Comparison of ENCODE assay signal across 9 cellular contexts in the genomic region with DNA sequence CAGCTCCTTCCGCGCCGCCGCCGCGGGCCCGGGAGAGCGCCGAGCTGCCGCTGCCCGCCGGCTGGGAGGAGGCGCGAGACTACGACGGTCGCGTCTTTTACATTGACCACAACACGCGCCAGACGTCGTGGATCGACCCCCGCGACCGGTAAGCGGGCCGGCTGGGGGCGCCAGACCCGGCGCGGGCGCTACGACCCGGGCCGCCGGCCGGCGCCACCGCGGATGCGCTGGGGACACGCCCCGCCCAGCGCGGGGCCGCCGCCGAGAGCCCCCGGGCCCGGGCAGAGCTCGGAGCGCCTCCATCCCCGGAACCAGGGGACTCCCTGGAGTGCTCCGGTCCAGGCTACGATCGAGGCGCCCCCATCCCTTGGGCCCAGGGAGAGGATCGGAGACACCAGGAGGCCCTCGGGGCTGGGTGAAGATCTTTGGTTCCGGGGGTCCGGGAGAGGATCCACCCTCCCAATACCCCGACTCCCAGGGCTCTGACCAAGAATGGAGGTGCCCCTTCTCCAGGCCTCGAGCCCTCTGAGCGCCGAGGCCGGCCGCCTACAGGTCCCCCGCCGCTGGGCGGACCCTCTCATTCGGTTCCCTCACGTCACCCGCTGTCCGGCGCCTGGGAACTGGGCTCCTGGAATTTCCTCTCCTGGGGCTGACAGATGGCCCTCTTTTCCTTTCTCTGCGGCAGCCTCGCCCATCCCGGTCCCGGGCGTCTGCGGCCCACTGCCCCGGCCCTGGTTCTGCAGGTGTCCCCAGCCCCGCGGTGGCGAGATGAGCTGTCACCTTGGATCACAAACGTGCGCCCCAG. TPM values are rescaled to one million over a fixed set of nuclear protein-coding genes. Genes with fewer than 3 reads are reported as not detected.
DNase-seq lines count a peak whose midpoint lies in the region; ATAC-seq and TF ChIP-seq lines count a peak whose summit lies in the region.
"Had no signal": no experiment of that assay in that cellular context is flagged by ENCODE, and none has a peak within 500 bp of the region (broad histone marks: within the 10 kb centered on the region; RNA-seq: fewer than 3 reads in every experiment).

No MANE protein-coding gene starts in this region.

- CTCF ChIA-PET in GM10248 (lab: Yijun Ruan, JAX): interaction anchor here (1.0 to 2.1 kb wide), 6 partner anchors 11 to 104 kb away, joined by 3 to 15 read pairs (median 4); no protein-coding TSS in a partner anchor
- CTCF ChIA-PET in activated CD8-positive, alpha-beta T cell treated with anti-CD3 and anti-CD28 coated beads, Interleukin-2, amount 10 ng/mL, durations not matched to agents 7 days and 5 days (lab: Charles Lee): interaction anchor here (1.3 to 5.0 kb wide), 2 partner anchors 19 to 104 kb away, joined by 6 to 22 read pairs; no protein-coding TSS in a partner anchor

- no peaks in the 10 kb centered on the region for H3K27me3 ChIP-seq in parathyroid adenoma (ENCODE audit: control insufficient read depth, insufficient read depth, low read length)

- H2AFZ ChIP-seq in parathyroid adenoma: peak overlapping the region; percentile 60

- H3K4me2 ChIP-seq in parathyroid adenoma (ENCODE audit: low read length): peak overlapping the region; percentile 26

- DNase-seq in GM10248 (ENCODE audit: extremely low spot score) (peak; percentile 22), glutamatergic neuron (peak; percentile 65), Ammon's horn (ENCODE audit: low spot score) (no peak), DMS153 (lab: John Stamatoyannopoulos, UW) (no peak), HuH-7 (ENCODE audit: low spot score) (no peak)
- DNase-seq in activated CD8-positive, alpha-beta T cell treated with anti-CD3 and anti-CD28 coated beads, Interleukin-2, amount 10 ng/mL, durations not matched to agents 7 days and 5 days: no peak

- peak; percentile 13 for ATAC-seq in HG02852 (IDR thresholded peaks at IDR 0.05; ENCODE audit: unreplicated experiment)
- ATAC-seq in activated CD8-positive, alpha-beta T cell treated with anti-CD3 and anti-CD28 coated beads, Interleukin-2, amount 10 ng/mL, durations not matched to agents 7 days and 5 days: peak; percentile 20

- TF ChIP-seq CTCF in GM10248 (IDR thresholded peaks at IDR 0.05; ENCODE audit: control extremely low read depth, extremely low read depth, low read depth, missing control alignments) (no peak), glutamatergic neuron (IDR thresholded peaks at IDR 0.05; ENCODE audit: partially characterized antibody, unreplicated experiment) (no peak), parathyroid adenoma (IDR thresholded peaks at IDR 0.05) (no peak)

- no peak overlapping the region for H3K9ac ChIP-seq in parathyroid adenoma

- peak overlapping the region; percentile 51 for H3K4me3 Mint-ChIP-seq in activated CD8-positive, alpha-beta T cell treated with anti-CD3 and anti-CD28 coated beads, Interleukin-2, amount 10 ng/mL, durations not matched to agents 7 days and 5 days
- H3K4me3 Mint-ChIP-seq in glutamatergic neuron (ENCODE audit: unreplicated experiment): peak overlapping the region; percentile 92

- H3K27ac ChIP-seq in parathyroid adenoma: peak overlapping the region; percentile 53

- H3K4me1 Mint-ChIP-seq in activated CD8-positive, alpha-beta T cell treated with anti-CD3 and anti-CD28 coated beads, Interleukin-2, amount 10 ng/mL, durations not matched to agents 7 days and 5 days (ENCODE audit: low read depth): peaks cover 34% of the 10 kb centered on the region
- H3K4me1 Mint-ChIP-seq in glutamatergic neuron (ENCODE audit: low read depth, unreplicated experiment): peaks cover 23% of the 10 kb centered on the region

- H3K4me3 ChIP-seq in parathyroid adenoma (ENCODE audit: low read depth, low read length): peak overlapping the region; percentile 33

- H3K27me3 Mint-ChIP-seq in activated CD8-positive, alpha-beta T cell treated with anti-CD3 and anti-CD28 coated beads, Interleukin-2, amount 10 ng/mL, durations not matched to agents 7 days and 5 days (ENCODE audit: low read depth): peaks cover 5% of the 10 kb centered on the region
- peaks cover 9% of the 10 kb centered on the region for H3K27me3 Mint-ChIP-seq in glutamatergic neuron (ENCODE audit: unreplicated experiment)

- H3K4me1 ChIP-seq in parathyroid adenoma: no peaks in the 10 kb centered on the region

- no peaks in the 10 kb centered on the region for H3K9me3 ChIP-seq in parathyroid adenoma (ENCODE audit: control insufficient read depth, low read length)

- peak overlapping the region; percentile 20 for H3K27ac Mint-ChIP-seq in activated CD8-positive, alpha-beta T cell treated with anti-CD3 and anti-CD28 coated beads, Interleukin-2, amount 10 ng/mL, durations not matched to agents 7 days and 5 days
- H3K27ac Mint-ChIP-seq in glutamatergic neuron (ENCODE audit: unreplicated experiment): peak overlapping the region; percentile 76

- peaks cover 2% of the 10 kb centered on the region for H3K36me3 Mint-ChIP-seq in activated CD8-positive, alpha-beta T cell treated with anti-CD3 and anti-CD28 coated beads, Interleukin-2, amount 10 ng/mL, durations not matched to agents 7 days and 5 days (ENCODE audit: low read depth)
- no peaks in the 10 kb centered on the region for H3K36me3 Mint-ChIP-seq in glutamatergic neuron (ENCODE audit: unreplicated experiment)

- no peaks in the 10 kb centered on the region for H3K79me2 ChIP-seq in parathyroid adenoma

- POLR2A ChIA-PET in GM10248 (lab: Yijun Ruan, JAX): no interaction called here
- POLR2A ChIA-PET in activated CD8-positive, alpha-beta T cell treated with anti-CD3 and anti-CD28 coated beads, Interleukin-2, amount 10 ng/mL, durations not matched to agents 7 days and 5 days (lab: Charles Lee): interaction anchor here (1.0 to 1.7 kb wide), 2 partner anchors 83 to 95 kb away, joined by 3 to 7 read pairs; no protein-coding TSS in a partner anchor

- no peaks in the 10 kb centered on the region for H3K36me3 ChIP-seq in parathyroid adenoma (ENCODE audit: control insufficient read depth, insufficient read depth, low read length)

- no peaks in the 10 kb centered on the region for H3K9me3 Mint-ChIP-seq in activated CD8-positive, alpha-beta T cell treated with anti-CD3 and anti-CD28 coated beads, Interleukin-2, amount 10 ng/mL, durations not matched to agents 7 days and 5 days (ENCODE audit: insufficient read depth)
- peaks cover 11% of the 10 kb centered on the region for H3K9me3 Mint-ChIP-seq in glutamatergic neuron (ENCODE audit: unreplicated experiment)

RNA-seq across cellular contexts. Expression of a gene that starts 48.8 kb away (rescaled TPM):
- not detected for total RNA-seq in activated CD8-positive, alpha-beta T cell treated with anti-CD3 and anti-CD28 coated beads, Interleukin-2, amount 10 ng/mL, durations not matched to agents 7 days and 5 days
- total RNA-seq in glutamatergic neuron (ENCODE audit: unreplicated experiment): not detected
- total RNA-seq: T-helper 2 cell treated with Interferon-gamma antibody and Interleukin-4, amounts not matched to agents 100 ng/mL and 5 ng/mL, for 36 hours had no signal

Comparison
In these comparisons a context has a peak if more than half of its experiments do, and no peak if none do; other contexts are left out.
1. DNase-seq: peak in GM10248 (single experiment) and glutamatergic neuron (single experiment); none in activated CD8-positive, alpha-beta T cell treated with anti-CD3 and anti-CD28 coated beads, Interleukin-2, amount 10 ng/mL, durations not matched to agents 7 days and 5 days (single experiment), Ammon's horn (single experiment), DMS153 (single experiment) and HuH-7 (single experiment).